ENCODE assay signal across 8 cellular contexts in the genomic region with DNA sequence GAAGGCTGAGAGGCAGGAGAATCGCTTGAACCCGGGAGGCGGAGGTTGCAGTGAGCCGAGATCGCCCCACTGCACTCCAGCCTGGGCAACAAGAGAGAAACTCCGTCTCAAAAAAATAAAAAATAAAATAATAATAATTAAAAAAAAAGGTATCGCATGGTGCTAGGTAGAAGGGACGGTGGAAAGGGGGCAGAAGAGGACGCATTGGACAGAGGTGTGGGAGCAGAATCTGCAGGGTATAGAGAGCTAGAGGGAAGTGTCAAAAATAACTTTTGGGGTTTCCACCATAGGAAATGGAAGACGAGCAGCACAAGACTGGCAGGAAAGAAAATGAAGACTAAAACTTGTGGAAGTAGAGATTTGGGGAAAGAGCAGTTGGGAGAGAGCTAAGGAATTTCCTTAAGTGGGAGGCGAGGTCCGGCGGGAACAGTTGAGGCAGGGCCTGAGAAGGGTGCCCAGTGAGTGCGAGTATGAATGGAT. TPM values are rescaled to one million over a fixed set of nuclear protein-coding genes. Genes with fewer than 3 reads are reported as not detected.
DNase-seq lines count a peak whose midpoint lies in the region; ATAC-seq and TF ChIP-seq lines count a peak whose summit lies in the region.

No MANE protein-coding gene starts in this region.

- H3K9me3 Mint-ChIP-seq in memory B cell, result no peaks in the 10 kb centered on the region

- H3K4me1 Mint-ChIP-seq in memory B cell, result peaks cover 43% of the 10 kb centered on the region

- peak overlapping the region; percentile 97 for H3K4me3 Mint-ChIP-seq in memory B cell

- H3K27ac Mint-ChIP-seq in memory B cell, result peak overlapping the region; percentile 77

- TF ChIP-seq POLR2A in breast epithelium (IDR thresholded peaks at IDR 0.05), result no peak

- H3K27me3 ChIP-seq in HUES64 (ENCODE audit: insufficient read depth, low read length), result no peaks in the 10 kb centered on the region
- H3K27me3 ChIP-seq in breast epithelium, result peaks cover 0 to 17% of the 10 kb centered on the region in 2 donors
- no peaks in the 10 kb centered on the region for H3K27me3 ChIP-seq in aorta (ENCODE audit: control insufficient read depth in 1 of 2, insufficient read depth in 2 of 2, low read length in 1 of 2)

- H3K27me3 Mint-ChIP-seq in memory B cell, result no peaks in the 10 kb centered on the region

- no peak for DNase-seq in AG10803 (ENCODE audit: low read depth)
- no peak for DNase-seq in breast epithelium (ENCODE audit: low spot score in 2 of 2)
- no peak for DNase-seq in memory B cell (ENCODE audit: low spot score in 2 of 2)
- DNase-seq in aorta, result no peak
- DNase-seq in islet precursor cell, result no peak
- DNase-seq in activated effector memory CD4-positive, alpha-beta T cell treated with Interleukin-2 at 50 U/mL for 16 hours, result no peak

- intact Hi-C loops in breast epithelium (cut with DNase I; ENCODE audit: low total_unique reads) (loop anchor here (5.0 kb wide), 1 partner anchor 281 kb away; no protein-coding TSS in a partner anchor), aorta (cut with DNase I) (loop anchor here in 1 of 2 donors (2.0 to 10.0 kb wide), 2 partner anchors 109 to 149 kb away; a partner anchor contains a TSS)

- H3K27ac ChIP-seq in HUES64 (ENCODE audit: low read depth, low read length) (no peak overlapping the region), breast epithelium (peak overlapping the region; percentile 91 to 93), aorta (ENCODE audit: low read depth in 1 of 2, low read length in 2 of 2) (peak overlapping the region in 1 of 2 donors; percentile 64)

- WGBS in HUES64, result 25% methylated on average over 13 of the region's 14 CpGs
- WGBS in aorta, 2 donors, result 1 to 2% methylated on average over 14 of the region's 14 CpGs

- H3K36me3 ChIP-seq in HUES64 (ENCODE audit: insufficient read depth, low read length) (no peaks in the 10 kb centered on the region), breast epithelium (no peaks in the 10 kb centered on the region), aorta (ENCODE audit: control insufficient read depth in 1 of 2, insufficient read depth in 2 of 2, low read length in 1 of 2) (no peaks in the 10 kb centered on the region)

- H3K36me3 Mint-ChIP-seq in memory B cell, result no peaks in the 10 kb centered on the region

- peaks cover 21% of the 10 kb centered on the region for H3K4me1 ChIP-seq in HUES64 (ENCODE audit: insufficient read depth, low read length)
- peaks cover 0 to 7% of the 10 kb centered on the region in 2 donors for H3K4me1 ChIP-seq in breast epithelium
- H3K4me1 ChIP-seq in aorta (ENCODE audit: control insufficient read depth in 1 of 2, insufficient read depth in 2 of 2, low read length in 2 of 2), result peaks cover 2 to 17% of the 10 kb centered on the region in 2 donors

- no peaks in the 10 kb centered on the region for H3K9me3 ChIP-seq in HUES64 (ENCODE audit: insufficient read depth, low read depth, low read length)
- no peaks in the 10 kb centered on the region for H3K9me3 ChIP-seq in breast epithelium
- no peaks in the 10 kb centered on the region for H3K9me3 ChIP-seq in aorta (ENCODE audit: control insufficient read depth, low read length)

- no peak for ATAC-seq in memory B cell (ENCODE audit: low read depth)
- peak; percentile 28 for ATAC-seq in aorta (ENCODE audit: low FRiP score)
- ATAC-seq in HG02884 (IDR thresholded peaks at IDR 0.05; ENCODE audit: unreplicated experiment), result no peak

- H3K4me3 ChIP-seq in AG10803 (ENCODE audit: low read length), result peak overlapping the region; percentile 74
- H3K4me3 ChIP-seq in HUES64 (ENCODE audit: low read length), result peak overlapping the region; percentile 68
- H3K4me3 ChIP-seq in breast epithelium, result peak overlapping the region; percentile 77 to 84 (median 77)
- H3K4me3 ChIP-seq in aorta (ENCODE audit: low read length in 2 of 2), result peak overlapping the region; percentile 44 to 58

- TF ChIP-seq CTCF in AG10803 (conservative IDR thresholded peaks at IDR 0.05; ENCODE audit: low read length) (no peak), breast epithelium (IDR thresholded peaks at IDR 0.05) (no peak)

- H3K9ac ChIP-seq in HUES64 (ENCODE audit: low read depth, low read length), result peak overlapping the region; percentile 50

RNA-seq across cellular contexts. Expression of a gene that starts 0.6 kb away (rescaled TPM):
- 14.0 TPM for polyA plus RNA-seq in HUES64 (2013, experiment 1 of 2)
- polyA plus RNA-seq in HUES64 (2013, experiment 2 of 2), result 17.4 TPM
- total RNA-seq in breast epithelium (10 to 100 TPM; 34.7 to 37.3 (median 36.1) TPM), aorta (10 to 100 TPM; 22.2 to 22.5 TPM)
- polyA plus RNA-seq in aorta, result 10 to 100 TPM; 18.8 to 22.3 TPM

RNA-seq across cellular contexts. Expression of a gene that starts 11.0 kb away (rescaled TPM):
- not detected for polyA plus RNA-seq in HUES64 (2013, experiment 1 of 2)
- not detected for polyA plus RNA-seq in HUES64 (2013, experiment 2 of 2)
- total RNA-seq in breast epithelium, result 1 to 10 TPM in 2 of 3 donors, not detected in 1; 1.0 to 3.6 TPM
- not detected for total RNA-seq in aorta
- 1 to 10 TPM in 1 of 2 donors, not detected in 1; 5.0 TPM for polyA plus RNA-seq in aorta
